ENCODE assay signal across 8 cellular contexts in the genomic region with DNA sequence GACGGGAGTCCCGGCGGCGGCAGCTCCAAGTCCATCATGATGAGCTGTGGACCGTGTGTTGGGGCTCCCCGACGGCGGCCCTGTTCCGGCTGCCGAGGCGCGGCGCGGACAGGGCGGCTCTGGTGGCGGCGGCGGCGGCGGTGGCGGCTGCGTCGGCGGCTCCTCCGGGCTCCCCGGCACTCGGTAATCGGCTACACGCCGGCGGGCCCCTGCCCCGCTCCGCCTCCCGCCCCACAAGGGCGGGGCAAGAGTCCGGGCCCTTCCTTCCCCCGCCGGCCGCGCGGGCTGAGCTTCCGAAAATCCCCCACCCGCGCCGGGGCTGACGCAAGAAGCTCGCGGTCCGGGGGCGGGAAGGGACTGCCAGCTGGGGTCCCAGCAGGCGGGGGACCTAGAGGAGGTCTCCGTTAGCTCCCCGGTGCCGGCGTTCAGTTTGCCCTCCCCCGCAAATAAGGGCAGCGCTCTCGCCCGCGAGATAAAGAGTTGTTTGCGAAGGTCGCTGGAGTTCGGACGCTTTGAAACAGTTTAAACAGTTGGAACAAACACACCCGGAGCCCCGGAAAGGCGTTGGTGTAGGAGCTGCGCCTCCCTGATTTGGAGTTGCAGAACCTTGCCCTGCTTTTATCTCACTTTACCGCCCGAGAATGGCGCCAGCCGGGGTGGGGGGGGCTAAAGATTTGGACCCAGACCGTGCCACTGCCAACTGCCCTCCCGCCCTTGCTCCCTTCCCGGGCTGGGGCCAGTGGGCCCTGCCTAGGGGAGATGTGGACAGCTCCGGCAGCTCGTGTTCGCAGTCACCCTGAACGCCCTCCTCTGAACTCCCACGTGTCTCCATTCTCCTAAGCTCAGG. TPM values are rescaled to one million over a fixed set of nuclear protein-coding genes. Genes with fewer than 3 reads are reported as not detected.
DNase-seq lines count a peak whose midpoint lies in the region; ATAC-seq, FAIRE-seq and TF ChIP-seq lines count a peak whose summit lies in the region.

Gene NFE2L2, minus strand, starts transcription at position 189 of the 847 bp plus-strand sequence. Its CDS starts 151 bp downstream, at position 38.

- no peaks in the 10 kb centered on the region for H3K27me3 Mint-ChIP-seq in activated B cell treated with CpG ODN at 0.5 μM for 24 hours

- ATAC-seq in GM18909 (IDR thresholded peaks at IDR 0.05; ENCODE audit: poor library complexity, unreplicated experiment) (peak; percentile 69), HG03139 (IDR thresholded peaks at IDR 0.05; ENCODE audit: unreplicated experiment) (peak; percentile 59), activated B cell treated with CpG ODN at 0.5 μM for 24 hours (ENCODE audit: low read depth) (peak; percentile 70)

- peak within 1 kb of the TSS; percentile 97 to 99 for H3K27ac ChIP-seq in small intestine (ENCODE audit: low read depth in 1 of 2, low read length in 1 of 2)

- FAIRE-seq in bronchial epithelial cell (lab: Jason Lieb, UNC), result no peak
- FAIRE-seq in small intestine (lab: Jason Lieb, UNC), result no peak

- intact Hi-C loops in activated B cell treated with CpG ODN at 0.5 μM for 24 hours (cut with micrococcal nuclease), result loop anchor here (1.0 to 5.0 kb wide), 6 partner anchors 16 to 1214 kb away; partner anchors contain the start of gene FKBP7

- DNase-seq in AG08395 (ENCODE audit: low spot score), result peak; percentile 94
- DNase-seq in NCI-H226, result peak; percentile 88
- peak; percentile 96 for DNase-seq in activated B cell treated with CpG ODN at 0.5 μM for 24 hours
- DNase-seq in bronchial epithelial cell (ENCODE audit: low read depth), result peak; percentile 73
- DNase-seq in iPS-NIHi7 (ENCODE audit: extremely low spot score), result peak; percentile 90
- peak; percentile 96 for DNase-seq in small intestine

- peak within 1 kb of the TSS; percentile 97 for H3K4me3 Mint-ChIP-seq in activated B cell treated with CpG ODN at 0.5 μM for 24 hours

- CTCF ChIA-PET in activated B cell treated with CpG ODN at 0.5 μM for 24 hours (lab: Charles Lee), result interaction anchor here (1.2 to 6.3 kb wide), 10 partner anchors 10 to 151 kb away, joined by 3 to 143 read pairs (median 22); partner anchors contain the start of gene HNRNPA3

- peaks cover 21% of the 10 kb centered on the region for H3K36me3 Mint-ChIP-seq in activated B cell treated with CpG ODN at 0.5 μM for 24 hours (ENCODE audit: low read depth)

- H3K9me3 Mint-ChIP-seq in activated B cell treated with CpG ODN at 0.5 μM for 24 hours, result no peaks in the 10 kb centered on the region

- peaks cover 4 to 15% of the 10 kb centered on the region in 2 donors for H3K4me1 ChIP-seq in small intestine (ENCODE audit: control insufficient read depth in 2 of 2, insufficient read depth in 1 of 2, low read depth in 1 of 2, low read length in 1 of 2)

- TF ChIP-seq CTCF in activated B cell treated with CpG ODN at 0.5 μM for 24 hours (IDR thresholded peaks at IDR 0.05) (no peak), bronchial epithelial cell (IDR thresholded peaks at IDR 0.05; ENCODE audit: insufficient read depth, low read length, severe bottlenecking) (no peak)

- H3K27ac Mint-ChIP-seq in activated B cell treated with CpG ODN at 0.5 μM for 24 hours, result peak within 1 kb of the TSS; percentile 100

- peaks cover 52% of the 10 kb centered on the region for H3K4me1 Mint-ChIP-seq in activated B cell treated with CpG ODN at 0.5 μM for 24 hours

- H3K4me3 ChIP-seq in bronchial epithelial cell (ENCODE audit: low read depth, low read length) (peak within 1 kb of the TSS; percentile 92), small intestine (ENCODE audit: low read depth in 1 of 2, low read length in 2 of 2) (peak within 1 kb of the TSS; percentile 85 to 98)

- H3K36me3 ChIP-seq in bronchial epithelial cell (ENCODE audit: control insufficient read depth, insufficient read depth, low read length) (peaks cover 1% of the 10 kb centered on the region), small intestine (ENCODE audit: control insufficient read depth in 2 of 2, insufficient read depth in 2 of 2, low read length in 2 of 2) (no peaks in the 10 kb centered on the region)

- POLR2A ChIA-PET in activated B cell treated with CpG ODN at 0.5 μM for 24 hours (lab: Charles Lee), result interaction anchor here (0.5 to 7.8 kb wide), 38 partner anchors 8 to 1266 kb away, joined by 3 to 255 read pairs (median 7); partner anchors contain the start of genes AGPS, HNRNPA3, PJVK and PRKRA

- no peaks in the 10 kb centered on the region for H3K9me3 ChIP-seq in small intestine (ENCODE audit: control insufficient read depth, low read depth)

- 0 to 1% (median 1%) methylated on average over 52 to 80 of the region's 80 CpGs for WGBS in small intestine, 3 donors

- H3K27me3 ChIP-seq in bronchial epithelial cell (ENCODE audit: control insufficient read depth, insufficient read depth, low read length) (no peaks in the 10 kb centered on the region), small intestine (ENCODE audit: control insufficient read depth in 2 of 2, insufficient read depth in 2 of 2, low read length in 2 of 2) (no peaks in the 10 kb centered on the region)

RNA-seq across cellular contexts. Expression of gene NFE2L2, which starts in this region (rescaled TPM):
- total RNA-seq in activated B cell treated with CpG ODN at 0.5 μM for 24 hours (79.1 and 89.3 TPM in 2 replicates), bronchial epithelial cell (64.5 and 68.5 TPM in 2 replicates)
- 10 to 100 TPM; 56.7 to 94.2 (median 74.0) TPM for polyA plus RNA-seq in small intestine

Comparison
In these comparisons a context has a peak if more than half of its experiments do, and no peak if none do; other contexts are left out.
1. Peak in every context shown above with its lines: DNase-seq, ATAC-seq, H3K4me3 ChIP-seq and H3K27ac ChIP-seq.